ENCODE assay signal across 13 cellular contexts in the genomic region with DNA sequence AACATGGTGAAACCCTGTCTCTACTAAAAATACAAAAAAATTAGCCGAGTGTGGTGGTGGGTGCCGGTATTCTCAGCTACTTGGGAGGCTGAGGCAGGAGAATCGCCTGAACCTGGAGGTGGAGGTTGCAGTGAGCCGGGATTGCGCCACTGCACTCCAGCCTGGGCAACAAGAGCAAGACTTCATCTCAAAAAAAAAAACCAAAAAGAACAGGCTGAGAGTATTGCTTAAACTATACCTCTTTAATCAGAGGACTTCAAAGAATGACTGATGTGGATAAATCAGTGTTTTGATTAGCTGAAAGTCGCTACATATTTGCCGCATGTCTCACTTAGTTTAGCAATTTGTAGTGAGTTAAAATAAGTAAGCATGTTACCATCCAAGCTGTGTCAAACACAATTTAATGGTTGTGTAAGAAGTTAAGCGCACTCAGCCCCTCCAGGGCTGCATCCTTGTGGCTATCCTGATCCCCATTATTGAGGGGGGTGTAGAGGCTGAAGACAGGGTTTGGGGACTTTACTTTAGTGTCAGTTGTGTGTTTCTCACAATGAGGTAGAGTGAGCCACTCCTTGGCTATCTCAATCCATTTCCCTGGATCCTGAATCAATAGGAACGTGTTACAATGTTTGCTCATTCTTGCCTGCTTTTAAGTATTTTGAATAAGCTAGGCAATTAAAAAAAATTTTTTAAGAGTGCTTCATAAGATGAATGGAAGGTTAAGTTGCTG. TPM values are rescaled to one million over a fixed set of nuclear protein-coding genes. Genes with fewer than 3 reads are reported as not detected.
DNase-seq lines count a peak whose midpoint lies in the region; ATAC-seq and TF ChIP-seq lines count a peak whose summit lies in the region.
"Had no signal": no experiment of that assay in that cellular context is flagged by ENCODE, and none has a peak within 500 bp of the region (broad histone marks: within the 10 kb centered on the region; RNA-seq: fewer than 3 reads in every experiment).

No MANE protein-coding gene starts in this region.

- H3K9me3 ChIP-seq in HEK293 (ENCODE audit: control insufficient read depth, insufficient read depth, low read depth, low read length) (no peaks in the 10 kb centered on the region), upper lobe of right lung (no peaks in the 10 kb centered on the region)

- ATAC-seq in upper lobe of right lung (peak; percentile 58), GM21367 (IDR thresholded peaks at IDR 0.05; ENCODE audit: unreplicated experiment) (no peak)
- ATAC-seq: HCT116, K562 had no signal

- TF ChIP-seq CTCF in HEK293 (tag by site-specific recombination; IDR thresholded peaks at IDR 0.05) (no peak), upper lobe of right lung (IDR thresholded peaks at IDR 0.05) (no peak)

- no peaks in the 10 kb centered on the region for H3K27me3 ChIP-seq in upper lobe of right lung

- intact Hi-C loops in upper lobe of right lung (cut with DNase I): no loop called here

- peaks cover 81 to 99% of the 10 kb centered on the region in 2 experiments for H3K36me3 ChIP-seq in HEK293 (ENCODE audit: control insufficient read depth in 2 of 2, insufficient read depth in 1 of 2, low read length in 2 of 2)
- H3K36me3 ChIP-seq in upper lobe of right lung: peaks cover 99% of the 10 kb centered on the region

- H3K4me3 ChIP-seq in HEK293 (ENCODE audit: low read depth, low read length) (no peak overlapping the region), upper lobe of right lung (no peak overlapping the region)
- H3K4me3 ChIP-seq: K562 had no signal

- POLR2A ChIA-PET in HEK293 (lab: Yijun Ruan, JAX): no interaction called here

- DNase-seq in astrocyte of the hippocampus (ENCODE audit: low read depth, low spot score) (peak; percentile 16), iris pigment epithelial cell (ENCODE audit: low read depth) (peak; percentile 76), upper lobe of right lung (no peak), KG1 (lab: John Stamatoyannopoulos, UW) (no peak), KBM-7 (no peak)
- DNase-seq: C1 segment of cervical spinal cord, DMS 273 treated with DMSO at 0.1 percent for 48 hours, NCI-H2029 treated with DMSO at 0.1 percent for 48 hours, NCI-H510A treated with DMSO at 0.1 percent for 48 hours had no signal

- H3K4me1 ChIP-seq in HEK293 (ENCODE audit: control insufficient read depth, insufficient read depth, low read length): no peaks in the 10 kb centered on the region
- H3K4me1 ChIP-seq in upper lobe of right lung: peaks cover 9% of the 10 kb centered on the region

- CTCF ChIA-PET in HEK293 (lab: Yijun Ruan, JAX): no interaction called here

- in situ Hi-C loops in KBM-7 (cut with MboI; ENCODE audit: low pct_unique_long_range_greater_than_20kb, low sequenced_read_pairs): no loop called here

- no peak overlapping the region for H3K27ac ChIP-seq in HEK293 (ENCODE audit: extremely low read depth, low read depth, low read length)
- no peak overlapping the region for H3K27ac ChIP-seq in upper lobe of right lung

TF ChIP-seq in HEK293, 187 proteins besides CTCF, POLR2A, EP300 and RAD21:
- peak; percentile 80 for TF ChIP-seq ZNF677 (tag by site-specific recombination; IDR thresholded peaks at IDR 0.05)
- no peak for TF ChIP-seq KLF1 (tag by site-specific recombination; IDR thresholded peaks at IDR 0.05)

RNA-seq across cellular contexts. Expression of gene FARP2, which starts 11.0 kb away (rescaled TPM):
- 48.6 TPM for total RNA-seq in upper lobe of right lung

RNA-seq across cellular contexts. Expression of gene SEPTIN2, which starts 29.4 kb away (rescaled TPM):
- total RNA-seq in upper lobe of right lung: 264 TPM

RNA-seq across cellular contexts. Expression of gene HDLBP, which starts 29.6 kb away (rescaled TPM):
- total RNA-seq in upper lobe of right lung: 444 TPM

Comparison
In these comparisons a context has a peak if more than half of its experiments do, and no peak if none do; other contexts are left out.
1. DNase-seq: peak in astrocyte of the hippocampus (single experiment) and iris pigment epithelial cell (single experiment); none in upper lobe of right lung (single experiment), KG1 (single experiment) and KBM-7 (single experiment).